Comparison of ENCODE assay signal across 1 cellular context in genomic region chr2:237952851-237953250, GRCh38.
TF ChIP-seq lines count a peak whose summit lies in the region.

No MANE protein-coding gene starts in this region.

TF ChIP-seq in H1, 55 proteins besides CTCF, POLR2A, EP300 and RAD21:
- TF ChIP-seq ATF2 (IDR thresholded peaks at IDR 0.05; ENCODE audit: low read length) (no peak), SUZ12 (IDR thresholded peaks at IDR 0.05; ENCODE audit: low read length) (no peak)
TF ChIP-seq in H1: peak in this region for 0.
